In genomic region chr4:90240333-90240732, GRCh38 we compare ENCODE assay signal across 14 cellular contexts.
DNase-seq lines count a peak whose midpoint lies in the region; ATAC-seq and TF ChIP-seq lines count a peak whose summit lies in the region.
"Had no signal": no experiment of that assay in that cellular context is flagged by ENCODE, and none has a peak within 500 bp of the region (broad histone marks: within the 10 kb centered on the region; RNA-seq: fewer than 3 reads in every experiment).

No MANE protein-coding gene starts in this region.

- no peak overlapping the region for H4K91ac ChIP-seq in H9 (ENCODE audit: insufficient read length, low read depth, low read length)

- H4K20me1 ChIP-seq in H9 (ENCODE audit: control insufficient read depth, insufficient read depth, insufficient read length) = no peaks in the 10 kb centered on the region

- no peaks in the 10 kb centered on the region for H3K9me3 Mint-ChIP-seq in H9
- H3K9me3 Mint-ChIP-seq in progenitor cell of endocrine pancreas (ENCODE audit: low read depth) = no peaks in the 10 kb centered on the region
- H3K9me3 Mint-ChIP-seq in naive thymus-derived CD4-positive, alpha-beta T cell = no peaks in the 10 kb centered on the region
- H3K9me3 Mint-ChIP-seq: CD4-positive, alpha-beta memory T cell had no signal

- no peaks in the 10 kb centered on the region for H3K79me2 ChIP-seq in H9 (ENCODE audit: insufficient read depth, low read length)

- H2BK20ac ChIP-seq in H9 (ENCODE audit: low read depth, low read length, poor library complexity, severe bottlenecking) = no peak overlapping the region

- H3K27me3 ChIP-seq in H9 (ENCODE audit: insufficient read depth, low read length) = no peaks in the 10 kb centered on the region
- H3K27me3 ChIP-seq in WERI-Rb-1 (ENCODE audit: insufficient read depth, low read depth, severe bottlenecking) = no peaks in the 10 kb centered on the region
- no peaks in the 10 kb centered on the region for H3K27me3 ChIP-seq in naive thymus-derived CD4-positive, alpha-beta T cell (ENCODE audit: control insufficient read depth in 2 of 2, insufficient read depth in 2 of 2, low read length in 2 of 2)

- H2AK5ac ChIP-seq in H9 (ENCODE audit: insufficient read length, low read length) = no peak overlapping the region

- ATAC-seq in HG02938 (IDR thresholded peaks at IDR 0.05; ENCODE audit: unreplicated experiment) = no peak
- no peak for ATAC-seq in naive thymus-derived CD4-positive, alpha-beta T cell

- no peak overlapping the region for H4K8ac ChIP-seq in H9 (replicated peaks; ENCODE audit: insufficient read length, low read depth, low read length)

- H3K27ac Mint-ChIP-seq in H9 (no peak overlapping the region), progenitor cell of endocrine pancreas (no peak overlapping the region)
- H3K27ac Mint-ChIP-seq in naive thymus-derived CD4-positive, alpha-beta T cell = no peak overlapping the region
- H3K27ac Mint-ChIP-seq: B cell; CD4-positive, alpha-beta memory T cell had no signal

- no peaks in the 10 kb centered on the region for H3K4me1 ChIP-seq in H9 (ENCODE audit: insufficient read depth, low read length)
- no peaks in the 10 kb centered on the region for H3K4me1 ChIP-seq in naive thymus-derived CD4-positive, alpha-beta T cell (ENCODE audit: control insufficient read depth in 2 of 2, insufficient read depth in 2 of 2, low read length in 2 of 2)

- WGBS in H9 (ENCODE audit: extremely low coverage, insufficient read length, low lambda C conversion rate) = no CpG with 5 or more reads among the region's 1 CpG

- no peak overlapping the region for H3K9ac ChIP-seq in H9 (ENCODE audit: extremely low read depth, insufficient read length, low read length)

- no peaks in the 10 kb centered on the region for H3K9me3 ChIP-seq in H9 (ENCODE audit: control insufficient read depth, low read depth, low read length)
- H3K9me3 ChIP-seq in WERI-Rb-1 (ENCODE audit: severe bottlenecking) = no peaks in the 10 kb centered on the region
- H3K9me3 ChIP-seq in naive thymus-derived CD4-positive, alpha-beta T cell (ENCODE audit: control insufficient read depth in 2 of 3, low read length in 3 of 3) = no peaks in the 10 kb centered on the region

- H3K4me3 ChIP-seq in WERI-Rb-1 (ENCODE audit: low read depth, low read length) = no peak overlapping the region
- H3K4me3 ChIP-seq in naive thymus-derived CD4-positive, alpha-beta T cell (ENCODE audit: low read length) = no peak overlapping the region

- H3K4me1 Mint-ChIP-seq in H9 (no peaks in the 10 kb centered on the region), progenitor cell of endocrine pancreas (ENCODE audit: low read depth) (peaks cover 14% of the 10 kb centered on the region)
- H3K4me1 Mint-ChIP-seq in naive thymus-derived CD4-positive, alpha-beta T cell = no peaks in the 10 kb centered on the region
- H3K4me1 Mint-ChIP-seq: CD4-positive, alpha-beta memory T cell had no signal

- no peak overlapping the region for H3K23ac ChIP-seq in H9 (ENCODE audit: insufficient read length, low read depth, low read length)

- no peak overlapping the region for H3K4ac ChIP-seq in H9 (ENCODE audit: low read depth, low read length)

- no peak overlapping the region for H2BK15ac ChIP-seq in H9 (ENCODE audit: low read depth, low read length)

- intact Hi-C loops in naive thymus-derived CD4-positive, alpha-beta T cell (cut with micrococcal nuclease) = no loop called here

- H3K36me3 Mint-ChIP-seq in H9 (ENCODE audit: insufficient read depth in 1 of 3, low read depth in 3 of 3) (no peaks in the 10 kb centered on the region), progenitor cell of endocrine pancreas (ENCODE audit: insufficient read depth) (no peaks in the 10 kb centered on the region)
- no peaks in the 10 kb centered on the region for H3K36me3 Mint-ChIP-seq in naive thymus-derived CD4-positive, alpha-beta T cell
- H3K36me3 Mint-ChIP-seq: CD4-positive, alpha-beta memory T cell had no signal

- no peak overlapping the region for H3K4me3 Mint-ChIP-seq in H9
- no peak overlapping the region for H3K4me3 Mint-ChIP-seq in progenitor cell of endocrine pancreas (ENCODE audit: low read depth)
- H3K4me3 Mint-ChIP-seq in naive thymus-derived CD4-positive, alpha-beta T cell = no peak overlapping the region
- H3K4me3 Mint-ChIP-seq: B cell; CD4-positive, alpha-beta memory T cell had no signal

- no peaks in the 10 kb centered on the region for H3K79me1 ChIP-seq in H9 (ENCODE audit: insufficient read depth, low read depth, low read length, poor library complexity, severe bottlenecking)

- TF ChIP-seq CTCF in H9 (conservative IDR thresholded peaks at IDR 0.05) = peak; percentile 55
- TF ChIP-seq CTCF in WERI-Rb-1 (IDR thresholded peaks at IDR 0.05; ENCODE audit: low read depth, low read length) = peak; percentile 39
- TF ChIP-seq CTCF in progenitor cell of endocrine pancreas (IDR thresholded peaks at IDR 0.05; ENCODE audit: unreplicated experiment) = no peak

- H3K27ac ChIP-seq in H9 (ENCODE audit: insufficient read length, low read depth, low read length) = no peak overlapping the region
- no peak overlapping the region for H3K27ac ChIP-seq in WERI-Rb-1
- no peak overlapping the region for H3K27ac ChIP-seq in naive thymus-derived CD4-positive, alpha-beta T cell (ENCODE audit: low read depth, low read length)
- H3K27ac ChIP-seq: C4-2B had no signal

- H4K5ac ChIP-seq in H9 (ENCODE audit: insufficient read length, low read depth, low read length) = no peak overlapping the region

- CTCF ChIA-PET in naive thymus-derived CD4-positive, alpha-beta T cell (lab: Charles Lee) = no interaction called here

- no peak overlapping the region for H2AFZ ChIP-seq in H9 (ENCODE audit: low read length)

- H3K23me2 ChIP-seq in H9 (ENCODE audit: insufficient read length, low read depth, low read length, poor library complexity, severe bottlenecking) = no peaks in the 10 kb centered on the region

- H3K27me3 Mint-ChIP-seq in H9 (ENCODE audit: low read depth) = no peaks in the 10 kb centered on the region
- no peaks in the 10 kb centered on the region for H3K27me3 Mint-ChIP-seq in progenitor cell of endocrine pancreas
- H3K27me3 Mint-ChIP-seq in naive thymus-derived CD4-positive, alpha-beta T cell = no peaks in the 10 kb centered on the region
- H3K27me3 Mint-ChIP-seq: B cell; CD4-positive, alpha-beta memory T cell had no signal

- H2BK5ac ChIP-seq in H9 (ENCODE audit: insufficient read length, low read length) = no peak overlapping the region

- no peak overlapping the region for H3K56ac ChIP-seq in H9 (ENCODE audit: insufficient read length, low read depth, low read length)

- H3K4me2 ChIP-seq in H9 (ENCODE audit: insufficient read depth, insufficient read length, low read length) = no peak overlapping the region

- no peak overlapping the region for H2BK12ac ChIP-seq in H9 (ENCODE audit: insufficient read length, low read depth, low read length)

- DNase-seq in H9 (no peak), WERI-Rb-1 (no peak), iPS-NIHi7 (ENCODE audit: extremely low spot score) (peak; percentile 30), DMS 273 treated with DMSO at 0.1 percent for 48 hours (lab: John Stamatoyannopoulos, UW) (no peak), progenitor cell of endocrine pancreas (ENCODE audit: low spot score, unreplicated experiment) (no peak)
- DNase-seq in naive thymus-derived CD4-positive, alpha-beta T cell = no peak
- DNase-seq: CD4-positive, alpha-beta memory T cell; DMS153; DMS79 treated with DMSO at 0.1 percent for 48 hours; EL; IMR-90 had no signal

- H3K14ac ChIP-seq in H9 (ENCODE audit: insufficient read depth, low read length) = no peak overlapping the region

- no peak overlapping the region for H3T11ph ChIP-seq in H9 (ENCODE audit: low read length)

- no peak overlapping the region for H2BK120ac ChIP-seq in H9 (ENCODE audit: low read depth, low read length, poor library complexity, severe bottlenecking)

- POLR2A ChIA-PET in naive thymus-derived CD4-positive, alpha-beta T cell (lab: Charles Lee) = no interaction called here

- H3K18ac ChIP-seq in H9 (ENCODE audit: insufficient read length, low read depth, low read length) = no peak overlapping the region

- H3K36me3 ChIP-seq in WERI-Rb-1 = no peaks in the 10 kb centered on the region
- no peaks in the 10 kb centered on the region for H3K36me3 ChIP-seq in naive thymus-derived CD4-positive, alpha-beta T cell (ENCODE audit: control insufficient read depth in 2 of 3, insufficient read depth in 3 of 3, low read length in 3 of 3)
